Comparison of ENCODE assay signal across 11 cellular contexts in the genomic region with DNA sequence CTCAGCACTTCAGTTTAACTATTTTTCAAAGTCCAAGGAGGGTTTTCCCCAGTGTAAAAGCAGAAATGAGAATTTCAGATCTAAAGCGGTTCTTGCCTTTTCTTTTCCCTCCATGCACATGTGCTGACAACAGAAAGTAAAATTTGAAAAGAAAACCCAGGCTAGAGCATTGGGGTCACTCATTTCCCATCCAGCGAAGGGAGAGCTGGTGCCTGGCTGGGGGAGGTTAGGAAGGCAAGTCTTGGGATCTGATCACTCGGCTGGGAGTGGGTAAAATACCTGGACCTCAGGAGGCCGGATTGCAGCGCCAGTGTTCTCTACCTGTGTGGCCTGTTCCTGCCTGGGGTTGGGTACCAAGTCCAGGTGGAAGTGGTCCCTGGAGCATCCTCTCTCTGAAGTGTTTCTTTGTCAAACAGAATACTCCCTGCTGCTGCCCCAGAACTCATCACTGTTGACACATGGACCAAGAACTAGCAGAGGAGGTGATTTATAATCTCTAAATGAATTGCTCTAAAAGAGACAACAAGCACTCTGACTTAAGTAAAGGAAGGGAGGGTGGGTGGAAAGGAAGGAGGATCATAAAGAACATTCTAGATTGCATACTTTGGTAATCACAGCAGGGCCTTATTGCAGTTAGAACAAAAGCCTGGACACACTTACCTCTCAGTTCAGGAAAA.
A peak's percentile ranks its signal among the peaks of the same experiment; 100 is the strongest.
DNase-seq lines count a peak whose midpoint lies in the region; ATAC-seq and TF ChIP-seq lines count a peak whose summit lies in the region.
"Had no signal": no experiment of that assay in that cellular context is flagged by ENCODE, and none has a peak within 500 bp of the region (broad histone marks: within the 10 kb centered on the region; RNA-seq: fewer than 3 reads in every experiment).

No MANE protein-coding gene starts in this region.

- 91 to 95% methylated on average over 5 of the region's 5 CpGs for WGBS in thyroid gland, 2 donors

- H3K36me3 Mint-ChIP-seq in Caco-2 (ENCODE audit: insufficient read depth, unreplicated experiment): peaks cover 9% of the 10 kb centered on the region

- ATAC-seq in GM18517 (IDR thresholded peaks at IDR 0.05; ENCODE audit: unreplicated experiment) (peak; percentile 55), GM19468 (IDR thresholded peaks at IDR 0.05; ENCODE audit: extremely low read depth, unreplicated experiment) (peak; percentile 56), HG03039 (IDR thresholded peaks at IDR 0.05; ENCODE audit: unreplicated experiment) (peak; percentile 65)
- ATAC-seq: right cardiac atrium had no signal

- no peak overlapping the region for H3K4me2 ChIP-seq in OCI-LY7 (ENCODE audit: low read length)

- H3K4me3 Mint-ChIP-seq in Caco-2 (ENCODE audit: unreplicated experiment): no peak overlapping the region
- H3K4me3 Mint-ChIP-seq: activated naive CD8-positive, alpha-beta T cell had no signal

- CTCF ChIA-PET in OCI-LY7 (lab: Charles Lee; ENCODE audit: unreplicated experiment) (no interaction called here), Caco-2 (lab: Charles Lee) (no interaction called here)

- H4K20me1 ChIP-seq in OCI-LY7 (ENCODE audit: insufficient read depth, low read length): no peaks in the 10 kb centered on the region

- no peak overlapping the region for H3K27ac Mint-ChIP-seq in Caco-2 (ENCODE audit: unreplicated experiment)
- H3K27ac Mint-ChIP-seq: activated naive CD8-positive, alpha-beta T cell had no signal

- H3K4me3 ChIP-seq in thyroid gland (replicated peaks in 1 of 3) (no peak overlapping the region), tibial artery (no peak overlapping the region), OCI-LY7 (ENCODE audit: low read depth, low read length, poor library complexity, severe bottlenecking) (no peak overlapping the region), Caco-2 (ENCODE audit: low read depth, low read length) (no peak overlapping the region)

- BruUV-seq in OCI-LY7 (replicated peaks; lab: Mats Ljungman, UMichigan) (no TSS peak), Caco-2 (replicated peaks; lab: Mats Ljungman, UMichigan) (no TSS peak)

- peak; percentile 46 for DNase-seq in amniotic epithelial cell (ENCODE audit: low read depth)
- no peak for DNase-seq in thyroid gland
- DNase-seq in tibial artery: no peak
- no peak for DNase-seq in OCI-LY7 (ENCODE audit: low spot score)
- DNase-seq in Caco-2: no peak
- DNase-seq: effector memory CD4-positive, alpha-beta T cell; right cardiac atrium had no signal

- H3K4me1 Mint-ChIP-seq in Caco-2 (ENCODE audit: low read depth, unreplicated experiment): no peaks in the 10 kb centered on the region

- H2AFZ ChIP-seq in OCI-LY7 (ENCODE audit: low read length): no peak overlapping the region

- no peaks in the 10 kb centered on the region for H3K9me2 ChIP-seq in OCI-LY7 (ENCODE audit: insufficient read depth, low read length)

- POLR2A ChIA-PET in OCI-LY7 (lab: Charles Lee): interaction anchor here (1.2 to 2.0 kb wide), 3 partner anchors 8 to 77 kb away, joined by 3 to 5 read pairs (median 5); no protein-coding TSS in a partner anchor
- POLR2A ChIA-PET in Caco-2 (lab: Charles Lee): no interaction called here

- TF ChIP-seq CTCF in thyroid gland (IDR thresholded peaks at IDR 0.05) (no peak), tibial artery (IDR thresholded peaks at IDR 0.05) (no peak), OCI-LY7 (conservative IDR thresholded peaks at IDR 0.05; ENCODE audit: low read length) (no peak), Caco-2 (IDR thresholded peaks at IDR 0.05; ENCODE audit: insufficient read depth in 1 of 2, low read depth in 1 of 2, low read length in 1 of 2, severe bottlenecking in 1 of 2, unreplicated experiment in 1 of 2) (no peak)

- no peak overlapping the region for H3K27ac ChIP-seq in thyroid gland
- H3K27ac ChIP-seq in tibial artery: no peak overlapping the region
- H3K27ac ChIP-seq in OCI-LY7 (ENCODE audit: low read depth, low read length, poor library complexity, severe bottlenecking): no peak overlapping the region

- intact Hi-C loops in thyroid gland (cut with DNase I): no loop called here
- intact Hi-C loops in tibial artery (cut with DNase I; ENCODE audit: low total_unique reads): no loop called here
- intact Hi-C loops in OCI-LY7 (cut with micrococcal nuclease; ENCODE audit: unreplicated experiment): no loop called here
- intact Hi-C loops in Caco-2 (cut with micrococcal nuclease; ENCODE audit: unreplicated experiment): no loop called here

- H3K9me3 ChIP-seq in thyroid gland (no peaks in the 10 kb centered on the region), tibial artery (no peaks in the 10 kb centered on the region), OCI-LY7 (ENCODE audit: low read length) (no peaks in the 10 kb centered on the region), Caco-2 (no peaks in the 10 kb centered on the region)

- H3K9me3 Mint-ChIP-seq in Caco-2 (ENCODE audit: unreplicated experiment): no peaks in the 10 kb centered on the region

- no peaks in the 10 kb centered on the region for H3K79me2 ChIP-seq in OCI-LY7 (ENCODE audit: insufficient read depth, low read depth, low read length)

- no peak for TF ChIP-seq POLR2A in thyroid gland (IDR thresholded peaks at IDR 0.05)

- H3K27me3 Mint-ChIP-seq in Caco-2 (ENCODE audit: insufficient read depth, unreplicated experiment): no peaks in the 10 kb centered on the region
- H3K27me3 Mint-ChIP-seq: activated naive CD8-positive, alpha-beta T cell had no signal

- H3K4me1 ChIP-seq in thyroid gland (peaks cover 0 to 7% of the 10 kb centered on the region in 2 donors), tibial artery (no peaks in the 10 kb centered on the region), OCI-LY7 (ENCODE audit: insufficient read depth, low read length, poor library complexity, severe bottlenecking) (no peaks in the 10 kb centered on the region), Caco-2 (no peaks in the 10 kb centered on the region)

- H3K36me3 ChIP-seq in thyroid gland (no peaks in the 10 kb centered on the region), tibial artery (peaks cover 0 to 4% (median 0%) of the 10 kb centered on the region in 3 donors), OCI-LY7 (ENCODE audit: insufficient read depth, low read length) (peaks cover 31% of the 10 kb centered on the region), Caco-2 (ENCODE audit: control insufficient read depth, insufficient read depth, low read length) (no peaks in the 10 kb centered on the region)

- no peaks in the 10 kb centered on the region for H3K27me3 ChIP-seq in thyroid gland
- H3K27me3 ChIP-seq in tibial artery: no peaks in the 10 kb centered on the region
- H3K27me3 ChIP-seq in Caco-2 (replicated peaks; ENCODE audit: control insufficient read depth, insufficient read depth, low read length): no peaks in the 10 kb centered on the region
